In genomic region chr7:69878015-69878414, GRCh38 we compare ENCODE assay signal across 28 cellular contexts.
"Had no signal": no experiment of that assay in that cellular context is flagged by ENCODE, and none has a peak within 500 bp of the region (broad histone marks: within the 10 kb centered on the region; RNA-seq: fewer than 3 reads in every experiment).

No MANE protein-coding gene starts in this region.

- H3K27ac Mint-ChIP-seq: mesothelial cell of epicardium; natural killer cell treated with Interleukin-12 subunit alpha and Interleukin-12 subunit beta and Interleukin-15 and Interleukin-18, amount 100 ng/mL, for 72 hours had no signal

- H3K4me3 Mint-ChIP-seq: mesothelial cell of epicardium; naive B cell; natural killer cell treated with Interleukin-12 subunit alpha and Interleukin-12 subunit beta and Interleukin-15 and Interleukin-18, amount 100 ng/mL, for 72 hours; neural crest cell had no signal

- ATAC-seq: gastrocnemius medialis; left lobe of liver; mucosa of descending colon; natural killer cell treated with Interleukin-12 subunit alpha and Interleukin-12 subunit beta and Interleukin-15 and Interleukin-18, amount 100 ng/mL, for 72 hours; pancreas; right lobe of liver had no signal

- H3K27me3 Mint-ChIP-seq: naive B cell; natural killer cell treated with Interleukin-12 subunit alpha and Interleukin-12 subunit beta and Interleukin-15 and Interleukin-18, amount 100 ng/mL, for 72 hours had no signal

- H3K27me3 ChIP-seq: gastrocnemius medialis, heart left ventricle, hepatocyte, neutrophil, pancreas, right lobe of liver, tibial nerve had no signal

- H3K9me3 Mint-ChIP-seq: mesothelial cell of epicardium; natural killer cell treated with Interleukin-12 subunit alpha and Interleukin-12 subunit beta and Interleukin-15 and Interleukin-18, amount 100 ng/mL, for 72 hours; neural crest cell had no signal

- H3K36me3 Mint-ChIP-seq: mesothelial cell of epicardium; natural killer cell treated with Interleukin-12 subunit alpha and Interleukin-12 subunit beta and Interleukin-15 and Interleukin-18, amount 100 ng/mL, for 72 hours had no signal

- H3K36me3 ChIP-seq: gastrocnemius medialis, heart left ventricle, neutrophil, pancreas, right lobe of liver, thoracic aorta, tibial nerve had no signal

- H3K27ac ChIP-seq: coronary artery, gastrocnemius medialis, heart left ventricle, hepatocyte, neutrophil, pancreas, right lobe of liver, thoracic aorta, tibial nerve had no signal

- H3K4me1 ChIP-seq: gastrocnemius medialis, pancreas, right lobe of liver, tibial nerve had no signal

- H3K9me3 ChIP-seq: gastrocnemius medialis, heart left ventricle, mucosa of descending colon, neutrophil, pancreas, right lobe of liver, thoracic aorta, tibial nerve had no signal

- FAIRE-seq: endometrium, kidney, pancreas, small intestine had no signal

- H3K4me2 ChIP-seq: hepatocyte had no signal

- H3K4me3 ChIP-seq: coronary artery, gastrocnemius medialis, heart left ventricle, hepatocyte, mucosa of descending colon, pancreas, right lobe of liver, thoracic aorta, tibial nerve had no signal

- H2AFZ ChIP-seq: hepatocyte had no signal

- DNase-seq: dermis blood vessel endothelial cell; effector memory CD4-positive, alpha-beta T cell; foreskin fibroblast; gastrocnemius medialis; heart left ventricle; kidney; mesenchymal stem cell; mucosa of descending colon; naive B cell; pancreas; right lobe of liver; small intestine; stimulated activated CD4-positive, alpha-beta T cell treated with anti-CD3 and anti-CD28 coated beads, Interleukin-12 subunit alpha, Interleukin-12 subunit beta, amount 100 ng/mL, for 4 hours; stimulated activated CD4-positive, alpha-beta T cell treated with anti-CD3 and anti-CD28 coated beads, Interleukin-1b, Interleukin-23, amount 100 ng/mL, for 48 hours; stimulated activated CD4-positive, alpha-beta T cell treated with anti-CD3 and anti-CD28 coated beads, Interleukin-4, amount 100 ng/mL, for 1 hour; stimulated activated CD8-positive, alpha-beta memory T cell treated with anti-CD3 and anti-CD28 coated beads, Interleukin-4, amount 100 ng/mL, for 48 hours; stimulated activated naive CD4-positive, alpha-beta T cell treated with Interleukin-2 at 50 U/mL for 16 hours; substantia nigra had no signal
